9 cellular contexts compared by ENCODE assay signal in the genomic region with DNA sequence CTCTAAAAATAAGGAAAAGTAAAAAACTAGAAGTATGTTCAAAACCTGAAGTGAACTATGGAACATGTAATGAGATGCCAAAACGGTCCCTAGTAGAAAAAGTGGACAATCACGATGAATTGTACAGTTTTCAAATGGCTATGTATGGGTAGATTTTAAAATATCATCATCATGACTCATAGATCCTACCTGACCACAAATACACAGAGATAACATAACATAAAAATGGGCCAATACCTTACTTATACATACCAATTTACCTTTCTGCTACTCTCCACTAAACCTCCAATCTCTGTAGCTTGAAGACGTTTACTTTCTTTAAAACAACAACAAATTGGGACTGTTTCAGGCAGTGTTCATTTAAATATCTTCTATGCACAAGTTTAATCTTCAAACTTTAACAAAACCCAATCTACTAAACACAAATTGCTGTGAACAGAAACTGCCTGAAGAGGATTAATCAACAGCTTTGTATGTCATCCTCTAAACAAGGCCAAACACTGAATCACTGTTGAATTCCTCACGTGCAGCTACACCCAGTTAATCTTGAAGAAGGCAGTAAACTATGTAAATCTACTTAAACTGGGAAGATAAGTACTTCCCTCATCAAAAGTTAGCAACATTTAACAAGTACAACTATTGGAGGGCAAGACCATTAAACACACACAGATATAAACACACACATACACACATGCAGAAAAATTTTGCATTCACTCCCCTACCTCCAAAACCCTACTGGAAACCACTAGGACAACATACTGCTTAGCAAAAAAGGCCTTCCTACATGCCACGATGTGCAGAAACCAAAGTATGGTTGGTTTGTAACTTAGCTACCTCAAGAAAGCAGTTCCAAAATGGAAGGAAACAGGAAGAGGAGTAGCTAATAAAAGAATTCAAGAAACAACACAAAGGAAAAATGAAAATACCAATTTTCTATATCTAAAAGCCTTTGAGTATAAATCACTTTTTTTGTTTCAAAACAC.
DNase-seq lines count a peak whose midpoint lies in the region; ATAC-seq and TF ChIP-seq lines count a peak whose summit lies in the region.
"Had no signal": no experiment of that assay in that cellular context is flagged by ENCODE, and none has a peak within 500 bp of the region (broad histone marks: within the 10 kb centered on the region; RNA-seq: fewer than 3 reads in every experiment).

No MANE protein-coding gene starts in this region.

- H3K36me3 Mint-ChIP-seq in activated CD4-positive, alpha-beta memory T cell treated with anti-CD3 and anti-CD28 coated beads for 36 hours: no peaks in the 10 kb centered on the region
- peaks cover 29% of the 10 kb centered on the region for H3K36me3 Mint-ChIP-seq in activated CD4-positive, alpha-beta memory T cell treated with anti-CD3 and anti-CD28 coated beads, Interleukin-2, amount 10 ng/mL, durations not matched to agents 7 days and 5 days (ENCODE audit: low read depth)
- H3K36me3 Mint-ChIP-seq in T-helper 2 cell treated with Interferon-gamma antibody and Interleukin-4, amounts not matched to agents 5 μg/mL and 100 μg/mL, for 36 hours (ENCODE audit: low read depth): peaks cover 19% of the 10 kb centered on the region

- intact Hi-C loops in activated CD4-positive, alpha-beta memory T cell treated with anti-CD3 and anti-CD28 coated beads for 36 hours (cut with micrococcal nuclease): loop anchor here (10.0 kb wide), 2 partner anchors 498 to 732 kb away; partner anchors contain the start of gene LY75

- no peak for ATAC-seq in stimulated activated naive CD8-positive, alpha-beta T cell treated with anti-CD3 and anti-CD28 coated beads, Interleukin-15, amount 100 ng/mL, for 72 hours
- ATAC-seq in GM18498 (IDR thresholded peaks at IDR 0.05; ENCODE audit: unreplicated experiment): no peak
- ATAC-seq in HG03521 (IDR thresholded peaks at IDR 0.05; ENCODE audit: unreplicated experiment): no peak

- DNase-seq in activated CD4-positive, alpha-beta memory T cell treated with anti-CD3 and anti-CD28 coated beads for 36 hours: no peak
- no peak for DNase-seq in activated CD4-positive, alpha-beta memory T cell treated with anti-CD3 and anti-CD28 coated beads, Interleukin-2, amount 10 ng/mL, durations not matched to agents 7 days and 5 days
- no peak for DNase-seq in T-helper 2 cell treated with Interferon-gamma antibody and Interleukin-4, amounts not matched to agents 5 μg/mL and 100 μg/mL, for 36 hours (ENCODE audit: low spot score)
- peak; percentile 95 for DNase-seq in fibroblast of villous mesenchyme (ENCODE audit: low read depth)
- DNase-seq in stimulated activated naive CD8-positive, alpha-beta T cell treated with anti-CD3 and anti-CD28 coated beads, Interleukin-15, amount 100 ng/mL, for 72 hours: no peak
- no peak for DNase-seq in iPS-NIHi7 (ENCODE audit: extremely low spot score)

- no peak for TF ChIP-seq CTCF in fibroblast of villous mesenchyme (IDR thresholded peaks at IDR 0.05; ENCODE audit: insufficient read depth, low read depth, low read length)

- no peaks in the 10 kb centered on the region for H3K9me3 Mint-ChIP-seq in activated CD4-positive, alpha-beta memory T cell treated with anti-CD3 and anti-CD28 coated beads for 36 hours
- no peaks in the 10 kb centered on the region for H3K9me3 Mint-ChIP-seq in activated CD4-positive, alpha-beta memory T cell treated with anti-CD3 and anti-CD28 coated beads, Interleukin-2, amount 10 ng/mL, durations not matched to agents 7 days and 5 days
- H3K9me3 Mint-ChIP-seq in T-helper 2 cell treated with Interferon-gamma antibody and Interleukin-4, amounts not matched to agents 5 μg/mL and 100 μg/mL, for 36 hours: no peaks in the 10 kb centered on the region
- H3K9me3 Mint-ChIP-seq in stimulated activated naive CD8-positive, alpha-beta T cell treated with anti-CD3 and anti-CD28 coated beads, Interleukin-15, amount 100 ng/mL, for 72 hours: no peaks in the 10 kb centered on the region
- H3K9me3 Mint-ChIP-seq: IgD-negative memory B cell had no signal

- H3K4me3 ChIP-seq in fibroblast of villous mesenchyme (ENCODE audit: low read depth, low read length): no peak overlapping the region

- POLR2A ChIA-PET in activated CD4-positive, alpha-beta memory T cell treated with anti-CD3 and anti-CD28 coated beads for 36 hours (lab: Charles Lee): no interaction called here
- POLR2A ChIA-PET in activated CD4-positive, alpha-beta memory T cell treated with anti-CD3 and anti-CD28 coated beads, Interleukin-2, amount 10 ng/mL, durations not matched to agents 7 days and 5 days (lab: Charles Lee): interaction anchor here (0.7 to 2.9 kb wide), 5 partner anchors 10 to 661 kb away, joined by 3 to 18 read pairs (median 3); no protein-coding TSS in a partner anchor

- no peaks in the 10 kb centered on the region for H3K27me3 Mint-ChIP-seq in activated CD4-positive, alpha-beta memory T cell treated with anti-CD3 and anti-CD28 coated beads for 36 hours
- H3K27me3 Mint-ChIP-seq in activated CD4-positive, alpha-beta memory T cell treated with anti-CD3 and anti-CD28 coated beads, Interleukin-2, amount 10 ng/mL, durations not matched to agents 7 days and 5 days: peaks cover 2% of the 10 kb centered on the region
- no peaks in the 10 kb centered on the region for H3K27me3 Mint-ChIP-seq in T-helper 2 cell treated with Interferon-gamma antibody and Interleukin-4, amounts not matched to agents 5 μg/mL and 100 μg/mL, for 36 hours (ENCODE audit: low read depth)
- H3K27me3 Mint-ChIP-seq in stimulated activated naive CD8-positive, alpha-beta T cell treated with anti-CD3 and anti-CD28 coated beads, Interleukin-15, amount 100 ng/mL, for 72 hours: no peaks in the 10 kb centered on the region
- H3K27me3 Mint-ChIP-seq: IgD-negative memory B cell had no signal

- peaks cover 55% of the 10 kb centered on the region for H3K4me1 Mint-ChIP-seq in activated CD4-positive, alpha-beta memory T cell treated with anti-CD3 and anti-CD28 coated beads for 36 hours (ENCODE audit: low read depth)
- H3K4me1 Mint-ChIP-seq in activated CD4-positive, alpha-beta memory T cell treated with anti-CD3 and anti-CD28 coated beads, Interleukin-2, amount 10 ng/mL, durations not matched to agents 7 days and 5 days: peaks cover 57% of the 10 kb centered on the region
- H3K4me1 Mint-ChIP-seq in T-helper 2 cell treated with Interferon-gamma antibody and Interleukin-4, amounts not matched to agents 5 μg/mL and 100 μg/mL, for 36 hours (ENCODE audit: low read depth): peaks cover 49% of the 10 kb centered on the region
- peaks cover 53% of the 10 kb centered on the region for H3K4me1 Mint-ChIP-seq in stimulated activated naive CD8-positive, alpha-beta T cell treated with anti-CD3 and anti-CD28 coated beads, Interleukin-15, amount 100 ng/mL, for 72 hours

- H3K4me3 Mint-ChIP-seq in activated CD4-positive, alpha-beta memory T cell treated with anti-CD3 and anti-CD28 coated beads for 36 hours: peak overlapping the region; percentile 50
- H3K4me3 Mint-ChIP-seq in activated CD4-positive, alpha-beta memory T cell treated with anti-CD3 and anti-CD28 coated beads, Interleukin-2, amount 10 ng/mL, durations not matched to agents 7 days and 5 days: no peak overlapping the region
- H3K4me3 Mint-ChIP-seq in T-helper 2 cell treated with Interferon-gamma antibody and Interleukin-4, amounts not matched to agents 5 μg/mL and 100 μg/mL, for 36 hours: peak overlapping the region; percentile 58
- peak overlapping the region; percentile 69 to 74 for H3K4me3 Mint-ChIP-seq in stimulated activated naive CD8-positive, alpha-beta T cell treated with anti-CD3 and anti-CD28 coated beads, Interleukin-15, amount 100 ng/mL, for 72 hours

- H3K27ac Mint-ChIP-seq in activated CD4-positive, alpha-beta memory T cell treated with anti-CD3 and anti-CD28 coated beads for 36 hours: peak overlapping the region; percentile 30
- no peak overlapping the region for H3K27ac Mint-ChIP-seq in activated CD4-positive, alpha-beta memory T cell treated with anti-CD3 and anti-CD28 coated beads, Interleukin-2, amount 10 ng/mL, durations not matched to agents 7 days and 5 days
- peak overlapping the region; percentile 31 for H3K27ac Mint-ChIP-seq in T-helper 2 cell treated with Interferon-gamma antibody and Interleukin-4, amounts not matched to agents 5 μg/mL and 100 μg/mL, for 36 hours
- peak overlapping the region; percentile 27 to 64 for H3K27ac Mint-ChIP-seq in stimulated activated naive CD8-positive, alpha-beta T cell treated with anti-CD3 and anti-CD28 coated beads, Interleukin-15, amount 100 ng/mL, for 72 hours

- CTCF ChIA-PET in activated CD4-positive, alpha-beta memory T cell treated with anti-CD3 and anti-CD28 coated beads for 36 hours (lab: Charles Lee): interaction anchor here (1.0 to 2.2 kb wide), 6 partner anchors 12 to 71 kb away, joined by 3 to 8 read pairs (median 4); no protein-coding TSS in a partner anchor
- CTCF ChIA-PET in activated CD4-positive, alpha-beta memory T cell treated with anti-CD3 and anti-CD28 coated beads, Interleukin-2, amount 10 ng/mL, durations not matched to agents 7 days and 5 days (lab: Charles Lee): interaction anchor here (1.4 to 3.9 kb wide), 3 partner anchors 25 to 79 kb away, joined by 3 to 18 read pairs (median 5); no protein-coding TSS in a partner anchor
